ENCODE assay signal across 1 cellular context in genomic region chr1:41003640-41004220, GRCh38.
TF ChIP-seq lines count a peak whose summit lies in the region.

No MANE protein-coding gene starts in this region.

TF ChIP-seq in K562, 482 proteins besides CTCF, POLR2A, EP300 and RAD21 (continued from another document and continues in another):
- TF ChIP-seq NONO (IDR thresholded peaks at IDR 0.05; ENCODE audit: low read depth in 2 of 2, low read length in 1 of 2) (peak in 1 of 2 experiments; percentile 85; a peak in 2 of 4 replicates), E2F8 (IDR thresholded peaks at IDR 0.05; ENCODE audit: low read depth, partially characterized antibody) (peak; percentile 83), KDM1A (IDR thresholded peaks at IDR 0.05) (peak; percentile 99), PYGO2 (tag; IDR thresholded peaks at IDR 0.05) (peak; percentile 77), CBFA2T2 (conservative IDR thresholded peaks at IDR 0.05) (peak; percentile 95), NRF1 (conservative IDR thresholded peaks at IDR 0.05 in 1 of 2, IDR thresholded peaks at IDR 0.05 in 1 of 2) (peak; percentile 46 to 47; a peak in 2 of 4 replicates), FOS (IDR thresholded peaks at IDR 0.05; ENCODE audit: extremely low read depth, insufficient read length) (peak; percentile 1), DDX20 (tag; IDR thresholded peaks at IDR 0.05; ENCODE audit: low read depth) (0 out of 2 replicates have a peak, but pooled peaks have one; percentile 59), ZFX (CRISPR knock-in tag; IDR thresholded peaks at IDR 0.05) (peak; percentile 46; the same call in 1 of the 2 replicates), ERF (CRISPR knock-in tag; IDR thresholded peaks at IDR 0.05) (0 out of 2 replicates have a peak, but pooled peaks have one; percentile 36), PRDM10 (IDR thresholded peaks at IDR 0.05; ENCODE audit: partially characterized antibody) (peak; percentile 79), SMC3 (conservative IDR thresholded peaks at IDR 0.05; ENCODE audit: insufficient read depth, low read depth, low read length) (0 out of 2 replicates have a peak, but pooled peaks have one; percentile 51), ZNF263 (CRISPR knock-in tag; IDR thresholded peaks at IDR 0.05; ENCODE audit: borderline replicate concordance) (peak; percentile 31; the same call in 1 of the 2 replicates), GATAD2B (IDR thresholded peaks at IDR 0.05; ENCODE audit: borderline replicate concordance) (peak; percentile 89; the same call in 1 of the 2 replicates), EP400 (IDR thresholded peaks at IDR 0.05) (peak; percentile 92), SAP30 (IDR thresholded peaks at IDR 0.05; ENCODE audit: borderline replicate concordance, insufficient read depth, low read depth, low read length, poor library complexity, severe bottlenecking) (peak; percentile 78), BRCA1 (IDR thresholded peaks at IDR 0.05) (no peak), BRCA1 (CRISPR knock-in tag; IDR thresholded peaks at IDR 0.05) (no peak), E2F5 (CRISPR knock-in tag; IDR thresholded peaks at IDR 0.05) (no peak), NR2C2 (CRISPR knock-in tag; IDR thresholded peaks at IDR 0.05) (no peak), NR2C2 (tag; IDR thresholded peaks at IDR 0.05) (peak; percentile 40; the same call in 1 of the 2 replicates), RB1 (IDR thresholded peaks at IDR 0.05; ENCODE audit: low read depth) (peak; percentile 34; the same call in 1 of the 2 replicates), ZBTB12 (CRISPR knock-in tag; IDR thresholded peaks at IDR 0.05) (0 out of 2 replicates have a peak, but pooled peaks have one; percentile 23), CREM (IDR thresholded peaks at IDR 0.05; ENCODE audit: low read depth) (peak; percentile 88), ZBTB33 (CRISPR knock-in tag; IDR thresholded peaks at IDR 0.05) (peak; percentile 72; the same call in 1 of the 2 replicates), FOXA3 (CRISPR knock-in tag; conservative IDR thresholded peaks at IDR 0.05 in 1 of 2, IDR thresholded peaks at IDR 0.05 in 1 of 2) (peak in 1 of 2 experiments; percentile 71; a peak in 3 of 4 replicates), MGA (IDR thresholded peaks at IDR 0.05) (peak; percentile 92), ATF1 (CRISPR knock-in tag; IDR thresholded peaks at IDR 0.05) (no peak), ATF1 (tag; IDR thresholded peaks at IDR 0.05) (peak; percentile 88), CBFB (CRISPR knock-in tag; IDR thresholded peaks at IDR 0.05) (peak; percentile 100), PTBP1 (IDR thresholded peaks at IDR 0.05; ENCODE audit: low read depth, low read length) (0 out of 2 replicates have a peak, but pooled peaks have one; percentile 76), HSF4 (CRISPR knock-in tag; IDR thresholded peaks at IDR 0.05; ENCODE audit: borderline replicate concordance) (no peak), NFYB (IDR thresholded peaks at IDR 0.05; ENCODE audit: extremely low read depth, insufficient read length) (peak; percentile 31), MTA1 (IDR thresholded peaks at IDR 0.05; ENCODE audit: borderline replicate concordance) (peak; percentile 89; the same call in 1 of the 2 replicates), NFE2L1 (tag; IDR thresholded peaks at IDR 0.05; ENCODE audit: borderline replicate concordance, low read depth) (no peak), TCFL5 (CRISPR knock-in tag; conservative IDR thresholded peaks at IDR 0.05) (no peak), ZEB2 (IDR thresholded peaks at IDR 0.05) (peak; percentile 91), ID3 (CRISPR knock-in tag; IDR thresholded peaks at IDR 0.05) (no peak), ID3 (tag; IDR thresholded peaks at IDR 0.05) (peak; percentile 83)
